20 cellular contexts compared by ENCODE assay signal in genomic region chr1:29094433-29094832, GRCh38. TPM values are rescaled to one million over a fixed set of nuclear protein-coding genes. Genes with fewer than 3 reads are reported as not detected.
"Had no signal": no experiment of that assay in that cellular context is flagged by ENCODE, and none has a peak within 500 bp of the region (broad histone marks: within the 10 kb centered on the region; RNA-seq: fewer than 3 reads in every experiment).

No MANE protein-coding gene starts in this region.

- H3K27ac ChIP-seq: dorsolateral prefrontal cortex, esophagus squamous epithelium, hepatocyte, neutrophil, stomach, thoracic aorta, transverse colon had no signal

- H3K27me3 Mint-ChIP-seq: naive thymus-derived CD8-positive, alpha-beta T cell had no signal

- H3K9me3 ChIP-seq: esophagus squamous epithelium, mucosa of descending colon, neutrophil, stomach, thoracic aorta had no signal

- H2AFZ ChIP-seq: hepatocyte had no signal

- ATAC-seq: left lobe of liver; mucosa of descending colon; naive thymus-derived CD8-positive, alpha-beta T cell; right cardiac atrium had no signal

- H3K4me2 ChIP-seq: hepatocyte had no signal

- H3K4me3 Mint-ChIP-seq: naive thymus-derived CD8-positive, alpha-beta T cell had no signal

- H3K4me1 ChIP-seq: esophagus squamous epithelium, transverse colon had no signal

- H3K4me3 ChIP-seq: dorsolateral prefrontal cortex, esophagus squamous epithelium, hepatocyte, mucosa of descending colon, stomach, thoracic aorta, transverse colon had no signal

- DNase-seq: cortex of kidney; dorsolateral prefrontal cortex; effector CD8-positive, alpha-beta T cell; esophagus squamous epithelium; foreskin fibroblast; head of caudate nucleus; kidney; mucosa of descending colon; naive thymus-derived CD8-positive, alpha-beta T cell; right cardiac atrium; small intestine; stimulated activated CD4-positive, alpha-beta T cell treated with anti-CD3 and anti-CD28 coated beads, Interleukin-12 subunit alpha, Interleukin-12 subunit beta, amount 100 ng/mL, for 4 hours; stimulated activated naive CD4-positive, alpha-beta T cell; stomach; substantia nigra; transverse colon had no signal

- H3K27me3 ChIP-seq: dorsolateral prefrontal cortex, esophagus squamous epithelium, hepatocyte, neutrophil, stomach, transverse colon had no signal

- H3K79me2 ChIP-seq: hepatocyte had no signal

RNA-seq across cellular contexts. Expression of gene TMEM200B, which starts 29.3 kb away (rescaled TPM):
- total RNA-seq: naive thymus-derived CD8-positive, alpha-beta T cell had no signal
